ENCODE assay signal across 3 cellular contexts in genomic region chr9:112762726-112763518, GRCh38.
TF ChIP-seq lines count a peak whose summit lies in the region.

No MANE protein-coding gene starts in this region.

TF ChIP-seq in A549, 52 proteins besides CTCF, POLR2A, EP300 and RAD21:
- no peak for TF ChIP-seq USF2 (IDR thresholded peaks at IDR 0.05)
- no peak for TF ChIP-seq ZFP36 (IDR thresholded peaks at IDR 0.05; ENCODE audit: borderline replicate concordance, partially characterized antibody)
- TF ChIP-seq JUNB (IDR thresholded peaks at IDR 0.05), result no peak
- no peak for TF ChIP-seq REST (IDR thresholded peaks at IDR 0.05)

TF ChIP-seq in IMR-90, 13 proteins besides CTCF, POLR2A, EP300 and RAD21:
- TF ChIP-seq CHD1 (IDR thresholded peaks at IDR 0.05; ENCODE audit: low read depth, low read length) (no peak), FOS (IDR thresholded peaks at IDR 0.05; ENCODE audit: low read depth, low read length) (no peak), USF2 (IDR thresholded peaks at IDR 0.05; ENCODE audit: low read depth, low read length) (no peak), NFE2L2 (IDR thresholded peaks at IDR 0.05; ENCODE audit: low read depth, low read length) (no peak), MXI1 (IDR thresholded peaks at IDR 0.05; ENCODE audit: borderline replicate concordance, low read depth, low read length) (no peak), ELK1 (IDR thresholded peaks at IDR 0.05; ENCODE audit: borderline replicate concordance, low read depth, low read length) (no peak), BHLHE40 (IDR thresholded peaks at IDR 0.05; ENCODE audit: low read depth, low read length) (no peak)

TF ChIP-seq in SK-N-SH, 30 proteins besides CTCF, POLR2A, EP300 and RAD21:
- TF ChIP-seq GATA2 (CRISPR knock-in tag; IDR thresholded peaks at IDR 0.05), result no peak
- no peak for TF ChIP-seq TAF1 (IDR thresholded peaks at IDR 0.05; ENCODE audit: borderline replicate concordance, low read depth, low read length)
- no peak for TF ChIP-seq MAX (IDR thresholded peaks at IDR 0.05; ENCODE audit: low read depth)
- TF ChIP-seq EZH2phosphoT487 (IDR thresholded peaks at IDR 0.05; ENCODE audit: borderline replicate concordance, low read depth), result no peak
- no peak for TF ChIP-seq JUND (IDR thresholded peaks at IDR 0.05)
- TF ChIP-seq NRF1 (IDR thresholded peaks at IDR 0.05; ENCODE audit: low read depth, low read length), result no peak
- TF ChIP-seq FOXM1 (IDR thresholded peaks at IDR 0.05; ENCODE audit: low read depth), result no peak
- TF ChIP-seq SMC3 (IDR thresholded peaks at IDR 0.05; ENCODE audit: low read depth, low read length), result no peak
- no peak for TF ChIP-seq YY1 (IDR thresholded peaks at IDR 0.05; ENCODE audit: low read depth)
- TF ChIP-seq TEAD4 (IDR thresholded peaks at IDR 0.05; ENCODE audit: borderline replicate concordance, insufficient read depth), result no peak
- TF ChIP-seq MXI1 (IDR thresholded peaks at IDR 0.05; ENCODE audit: low read depth, low read length), result no peak
- no peak for TF ChIP-seq SIN3A (IDR thresholded peaks at IDR 0.05; ENCODE audit: borderline replicate concordance, low read depth, low read length)
- no peak for TF ChIP-seq NFIC (IDR thresholded peaks at IDR 0.05; ENCODE audit: borderline replicate concordance)
